Comparison of ENCODE assay signal across 10 cellular contexts in genomic region chr2:106095478-106096392, GRCh38.
DNase-seq lines count a peak whose midpoint lies in the region; ATAC-seq, FAIRE-seq and TF ChIP-seq lines count a peak whose summit lies in the region.
"Had no signal": no experiment of that assay in that cellular context is flagged by ENCODE, and none has a peak within 500 bp of the region (broad histone marks: within the 10 kb centered on the region; RNA-seq: fewer than 3 reads in every experiment).

No MANE protein-coding gene starts in this region.

- CTCF ChIA-PET in activated CD8-positive, alpha-beta T cell treated with anti-CD3 and anti-CD28 coated beads, Interleukin-2, amount 10 ng/mL, durations not matched to agents 7 days and 5 days (lab: Charles Lee), result interaction anchor here (0.7 to 2.8 kb wide), 14 partner anchors 9 to 519 kb away, joined by 3 to 44 read pairs (median 4); no protein-coding TSS in a partner anchor
- CTCF ChIA-PET in PC-3 (lab: Charles Lee), result no interaction called here

- H3K36me3 Mint-ChIP-seq in GM23338 (ENCODE audit: low read depth), result peaks cover 52% of the 10 kb centered on the region
- peaks cover 82% of the 10 kb centered on the region for H3K36me3 Mint-ChIP-seq in activated CD8-positive, alpha-beta T cell treated with anti-CD3 and anti-CD28 coated beads, Interleukin-2, amount 10 ng/mL, durations not matched to agents 7 days and 5 days (ENCODE audit: low read depth)

- no peak for FAIRE-seq in H54 (lab: Jason Lieb, UNC)

- intact Hi-C loops in PC-3 (cut with micrococcal nuclease), result no loop called here

- no peaks in the 10 kb centered on the region for H3K9me3 ChIP-seq in esophagus (ENCODE audit: control insufficient read depth in 2 of 2, insufficient read depth in 1 of 2, low read depth in 1 of 2, low read length in 1 of 2)
- H3K9me3 ChIP-seq in PC-3 (ENCODE audit: low read length), result no peaks in the 10 kb centered on the region
- H3K9me3 ChIP-seq: tibial artery had no signal

- no peaks in the 10 kb centered on the region; the same call in 1 of the 2 replicates for H3K9me2 ChIP-seq in GM23338 (ENCODE audit: insufficient read depth)
- H3K9me2 ChIP-seq in PC-3 (replicated peaks; ENCODE audit: low read length), result no peaks in the 10 kb centered on the region

- 79 to 86% methylated on average over 21 of the region's 21 CpGs for WGBS in esophagus, 2 donors

- peaks cover 4% of the 10 kb centered on the region for H3K36me3 ChIP-seq in GM23338 (ENCODE audit: insufficient read depth)
- H3K36me3 ChIP-seq in esophagus (ENCODE audit: control insufficient read depth in 2 of 2, insufficient read depth in 2 of 2, low read length in 1 of 2), result peaks cover 5 to 32% of the 10 kb centered on the region in 2 donors
- 0 out of 2 replicates have a peak, but pooled peaks cover 5% of the 10 kb centered on the region for H3K36me3 ChIP-seq in PC-3 (ENCODE audit: low read depth, low read length)
- H3K36me3 ChIP-seq: brain microvascular endothelial cell had no signal

- H4K20me1 ChIP-seq in GM23338 (replicated peaks; ENCODE audit: insufficient read depth), result peaks cover 7% of the 10 kb centered on the region; the same call in 1 of the 2 replicates
- H4K20me1 ChIP-seq in PC-3 (ENCODE audit: low read length), result no peaks in the 10 kb centered on the region

- no peak overlapping the region for H3K27ac ChIP-seq in GM23338 (ENCODE audit: low read depth)
- peak overlapping the region; percentile 15 to 68 for H3K27ac ChIP-seq in esophagus (ENCODE audit: low read depth in 2 of 2, low read length in 1 of 2)
- no peak overlapping the region for H3K27ac ChIP-seq in PC-3 (ENCODE audit: low read length)
- H3K27ac ChIP-seq: brain microvascular endothelial cell, tibial artery had no signal

- H3K79me2 ChIP-seq in GM23338 (replicated peaks; ENCODE audit: insufficient read depth) (no peaks in the 10 kb centered on the region), PC-3 (ENCODE audit: low read length) (no peaks in the 10 kb centered on the region)

- H2AFZ ChIP-seq in GM23338 (no peak overlapping the region), PC-3 (ENCODE audit: low read length) (no peak overlapping the region)

- H3K27me3 ChIP-seq in GM23338 (ENCODE audit: insufficient read depth), result no peaks in the 10 kb centered on the region
- no peaks in the 10 kb centered on the region for H3K27me3 ChIP-seq in esophagus (ENCODE audit: control insufficient read depth in 1 of 2, insufficient read depth in 2 of 2, low read length in 2 of 2)
- H3K27me3 ChIP-seq in PC-3 (ENCODE audit: low read length), result no peaks in the 10 kb centered on the region
- H3K27me3 ChIP-seq: brain microvascular endothelial cell, tibial artery had no signal

- TF ChIP-seq CTCF in GM23338 (conservative IDR thresholded peaks at IDR 0.05; ENCODE audit: low read depth in 2 of 2), result no peak
- no peak for TF ChIP-seq CTCF in GM20000 (IDR thresholded peaks at IDR 0.05; ENCODE audit: extremely low read depth, missing control alignments)
- TF ChIP-seq CTCF in PC-3 (conservative IDR thresholded peaks at IDR 0.05; ENCODE audit: low read depth, low read length), result no peak

- no peaks in the 10 kb centered on the region; the same call in 2 of the 3 replicates for H3K9me3 Mint-ChIP-seq in GM23338
- no peaks in the 10 kb centered on the region for H3K9me3 Mint-ChIP-seq in activated CD8-positive, alpha-beta T cell treated with anti-CD3 and anti-CD28 coated beads, Interleukin-2, amount 10 ng/mL, durations not matched to agents 7 days and 5 days (ENCODE audit: insufficient read depth)

- H3F3A ChIP-seq in GM23338 (replicated peaks; ENCODE audit: low read depth), result no peaks in the 10 kb centered on the region
- no peaks in the 10 kb centered on the region for H3F3A ChIP-seq in PC-3 (ENCODE audit: low read length, unreplicated experiment)

- no peak overlapping the region for H3K9ac ChIP-seq in PC-3 (ENCODE audit: low read length)

- H3K27ac Mint-ChIP-seq in GM23338, result peak overlapping the region; percentile 1; the same call in 1 of the 2 replicates
- peak overlapping the region; percentile 89 for H3K27ac Mint-ChIP-seq in activated CD8-positive, alpha-beta T cell treated with anti-CD3 and anti-CD28 coated beads, Interleukin-2, amount 10 ng/mL, durations not matched to agents 7 days and 5 days

- H3K4me2 ChIP-seq in GM23338 (no peak overlapping the region), PC-3 (ENCODE audit: low read length) (no peak overlapping the region)

- BruUV-seq in PC-3 (replicated peaks; lab: Mats Ljungman, UMichigan), result no TSS peak

- peaks cover 17% of the 10 kb centered on the region for H3K4me1 Mint-ChIP-seq in GM23338
- peaks cover 68% of the 10 kb centered on the region for H3K4me1 Mint-ChIP-seq in activated CD8-positive, alpha-beta T cell treated with anti-CD3 and anti-CD28 coated beads, Interleukin-2, amount 10 ng/mL, durations not matched to agents 7 days and 5 days (ENCODE audit: low read depth)

- DNase-seq in GM23338 (ENCODE audit: low spot score) (no peak), GM20000 (ENCODE audit: low spot score) (no peak), PC-3 (no peak), H54 (ENCODE audit: insufficient read length, low spot score) (no peak), nucleus accumbens (lab: John Stamatoyannopoulos, UW) (no peak)
- peak; percentile 92 for DNase-seq in activated CD8-positive, alpha-beta T cell treated with anti-CD3 and anti-CD28 coated beads, Interleukin-2, amount 10 ng/mL, durations not matched to agents 7 days and 5 days
- peak; percentile 48 to 70 (median 69) for DNase-seq in stimulated activated CD4-positive, alpha-beta T cell treated with anti-CD3 and anti-CD28 coated beads, TNF-alpha, amount 100 ng/mL, for 1 hour (ENCODE audit: low read depth in 3 of 3, low spot score in 1 of 3)
- DNase-seq: brain microvascular endothelial cell, tibial artery had no signal

- H3K4me3 ChIP-seq in GM23338, result no peak overlapping the region
- no peak overlapping the region for H3K4me3 ChIP-seq in esophagus (ENCODE audit: low read depth in 1 of 2, low read length in 2 of 2)
- no peak overlapping the region for H3K4me3 ChIP-seq in PC-3 (ENCODE audit: low read length)
- H3K4me3 ChIP-seq: tibial artery had no signal

- peaks cover 5% of the 10 kb centered on the region; the same call in 1 of the 2 replicates for H3K4me1 ChIP-seq in GM23338 (ENCODE audit: insufficient read depth)
- H3K4me1 ChIP-seq in esophagus (ENCODE audit: control insufficient read depth in 2 of 2, insufficient read depth in 2 of 2, low read length in 1 of 2), result no peaks in the 10 kb centered on the region
- H3K4me1 ChIP-seq in PC-3 (ENCODE audit: insufficient read depth, low read length), result no peaks in the 10 kb centered on the region
- H3K4me1 ChIP-seq: tibial artery had no signal

- no peaks in the 10 kb centered on the region for H3K27me3 Mint-ChIP-seq in GM23338 (ENCODE audit: insufficient read depth, low read depth, poor library complexity)
- H3K27me3 Mint-ChIP-seq in activated CD8-positive, alpha-beta T cell treated with anti-CD3 and anti-CD28 coated beads, Interleukin-2, amount 10 ng/mL, durations not matched to agents 7 days and 5 days (ENCODE audit: low read depth), result no peaks in the 10 kb centered on the region

- ATAC-seq in GM23338, result no peak; the same call in 2 of the 3 replicates
- ATAC-seq in activated CD8-positive, alpha-beta T cell treated with anti-CD3 and anti-CD28 coated beads, Interleukin-2, amount 10 ng/mL, durations not matched to agents 7 days and 5 days, result peak; percentile 87
- no peak for ATAC-seq in PC-3

- no peak overlapping the region for H3K4me3 Mint-ChIP-seq in GM23338
- H3K4me3 Mint-ChIP-seq in activated CD8-positive, alpha-beta T cell treated with anti-CD3 and anti-CD28 coated beads, Interleukin-2, amount 10 ng/mL, durations not matched to agents 7 days and 5 days, result peak overlapping the region; percentile 69

- POLR2A ChIA-PET in activated CD8-positive, alpha-beta T cell treated with anti-CD3 and anti-CD28 coated beads, Interleukin-2, amount 10 ng/mL, durations not matched to agents 7 days and 5 days (lab: Charles Lee), result interaction anchor here (0.7 to 2.5 kb wide), 7 partner anchors 10 to 519 kb away, joined by 3 to 13 read pairs (median 4); no protein-coding TSS in a partner anchor
- POLR2A ChIA-PET in PC-3 (lab: Charles Lee; ENCODE audit: unreplicated experiment), result no interaction called here

- TF ChIP-seq POLR2A in H54 (IDR thresholded peaks at IDR 0.05; ENCODE audit: low read depth, low read length), result no peak

TF ChIP-seq in GM23338, 12 proteins besides CTCF, POLR2A, EP300 and RAD21 (continues in another document):
- TF ChIP-seq EZH2 (IDR thresholded peaks at IDR 0.05; ENCODE audit: low read depth, unreplicated experiment), result no peak
- TF ChIP-seq REST (IDR thresholded peaks at IDR 0.05; ENCODE audit: unreplicated experiment), result no peak
- no peak for TF ChIP-seq EZH2phosphoT487 (IDR thresholded peaks at IDR 0.05; ENCODE audit: unreplicated experiment)
- TF ChIP-seq ZNF114 (CRISPR knock-in tag; IDR thresholded peaks at IDR 0.05), result no peak
- TF ChIP-seq CREB1 (CRISPR knock-in tag; IDR thresholded peaks at IDR 0.05; ENCODE audit: low read depth), result no peak

Comparison
In these comparisons a context has a peak if more than half of its experiments do, and no peak if none do; other contexts are left out.
1. DNase-seq: peak in activated CD8-positive, alpha-beta T cell treated with anti-CD3 and anti-CD28 coated beads, Interleukin-2, amount 10 ng/mL, durations not matched to agents 7 days and 5 days (single experiment) and stimulated activated CD4-positive, alpha-beta T cell treated with anti-CD3 and anti-CD28 coated beads, TNF-alpha, amount 100 ng/mL, for 1 hour (3 of 3); none in GM23338 (single experiment), GM20000 (single experiment), PC-3 (single experiment), H54 (single experiment) and nucleus accumbens (0 of 56).
2. H3K27ac ChIP-seq: peak in esophagus (2 of 2); none in GM23338 (single experiment) and PC-3 (single experiment).